8 cellular contexts compared by ENCODE assay signal in the genomic region with DNA sequence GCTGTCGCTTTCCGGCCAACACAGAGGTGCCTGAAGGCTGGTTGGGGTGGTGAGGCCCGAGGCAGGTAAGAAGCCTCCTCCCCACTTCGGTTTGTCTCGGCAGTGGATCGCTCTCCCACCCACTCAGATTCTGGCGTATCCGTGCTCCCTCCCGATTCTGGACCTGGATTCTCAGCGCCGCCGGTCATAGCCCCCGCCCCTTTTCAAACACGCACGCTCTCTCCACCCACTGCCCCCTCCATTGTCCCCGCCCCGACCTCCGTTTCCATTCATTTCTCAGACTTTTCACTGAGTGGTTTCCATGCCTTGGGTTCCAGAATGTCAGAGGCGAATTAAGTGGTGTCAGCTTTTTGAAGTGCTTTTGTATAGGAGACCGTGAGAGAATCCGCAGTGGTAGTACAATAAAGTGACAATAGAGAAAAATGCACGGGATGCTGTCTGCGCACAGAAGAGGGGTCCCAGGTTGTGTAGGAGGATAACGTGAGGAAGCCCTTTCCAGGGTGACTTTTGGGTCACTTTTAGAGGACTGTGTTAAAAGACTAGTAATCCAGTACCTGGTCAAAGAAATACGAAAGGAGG. TPM values are rescaled to one million over a fixed set of nuclear protein-coding genes. Genes with fewer than 3 reads are reported as not detected.
DNase-seq lines count a peak whose midpoint lies in the region; ATAC-seq and TF ChIP-seq lines count a peak whose summit lies in the region.

A gene (plus strand): TSS at position 4 of the 579 bp plus-strand sequence. CDS start 21,221 bp downstream, outside the sequence.

- H3K36me3 Mint-ChIP-seq in activated naive CD4-positive, alpha-beta T cell treated with anti-CD3 and anti-CD28 coated beads for 36 hours (ENCODE audit: low read depth) = no peaks in the 10 kb centered on the region
- no peaks in the 10 kb centered on the region for H3K36me3 Mint-ChIP-seq in nephron progenitor cell (ENCODE audit: low read depth)

- H3K4me3 ChIP-seq in epithelial cell of proximal tubule (ENCODE audit: low read depth, low read length) = peak within 1 kb of the TSS; percentile 84

- H3K4me1 Mint-ChIP-seq in activated naive CD4-positive, alpha-beta T cell treated with anti-CD3 and anti-CD28 coated beads for 36 hours (ENCODE audit: low read depth) = peaks cover 29% of the 10 kb centered on the region
- peaks cover 51% of the 10 kb centered on the region for H3K4me1 Mint-ChIP-seq in nephron progenitor cell

- DNase-seq in activated naive CD4-positive, alpha-beta T cell treated with anti-CD3 and anti-CD28 coated beads for 36 hours = no peak
- no peak for DNase-seq in activated naive CD4-positive, alpha-beta T cell treated with anti-CD3 and anti-CD28 coated beads, Interleukin-2, amount 50 U/mL, for 16 hours
- DNase-seq in SKM-1 (lab: John Stamatoyannopoulos, UW; ENCODE audit: unreplicated experiment) (peak; percentile 91), epithelial cell of proximal tubule (ENCODE audit: low read depth) (no peak), nephron progenitor cell (peak; percentile 75), NCI-H128 (lab: John Stamatoyannopoulos, UW; ENCODE audit: unreplicated experiment) (no peak)
- no peak for DNase-seq in activated effector memory CD4-positive, alpha-beta T cell treated with Interleukin-2 at 50 U/mL for 16 hours

- TF ChIP-seq CTCF in epithelial cell of proximal tubule (conservative IDR thresholded peaks at IDR 0.05; ENCODE audit: low read depth, low read length) = no peak
- TF ChIP-seq CTCF in nephron progenitor cell (IDR thresholded peaks at IDR 0.05) = no peak

- H3K27me3 Mint-ChIP-seq in activated naive CD4-positive, alpha-beta T cell treated with anti-CD3 and anti-CD28 coated beads for 36 hours (ENCODE audit: low read depth) = no peaks in the 10 kb centered on the region
- H3K27me3 Mint-ChIP-seq in nephron progenitor cell (ENCODE audit: low read depth, poor library complexity) = peaks cover 7% of the 10 kb centered on the region

- H3K9me3 Mint-ChIP-seq in activated naive CD4-positive, alpha-beta T cell treated with anti-CD3 and anti-CD28 coated beads for 36 hours = no peaks in the 10 kb centered on the region
- no peaks in the 10 kb centered on the region for H3K9me3 Mint-ChIP-seq in nephron progenitor cell

- intact Hi-C loops in activated naive CD4-positive, alpha-beta T cell treated with anti-CD3 and anti-CD28 coated beads for 36 hours (cut with micrococcal nuclease) = loop anchor here (1.0 to 10.0 kb wide), 6 partner anchors 110 to 1516 kb away; a partner anchor contains a TSS

- peak within 1 kb of the TSS; percentile 95 for H3K4me3 Mint-ChIP-seq in activated naive CD4-positive, alpha-beta T cell treated with anti-CD3 and anti-CD28 coated beads for 36 hours
- H3K4me3 Mint-ChIP-seq in nephron progenitor cell = peak within 1 kb of the TSS; percentile 97

- CTCF ChIA-PET in activated naive CD4-positive, alpha-beta T cell treated with anti-CD3 and anti-CD28 coated beads for 36 hours (lab: Charles Lee) = interaction anchor here (0.6 kb wide), 2 partner anchors 166 to 394 kb away, joined by 3 to 4 read pairs; no protein-coding TSS in a partner anchor

- peak; percentile 25 for ATAC-seq in HG02884 (IDR thresholded peaks at IDR 0.05; ENCODE audit: unreplicated experiment)

- peak within 1 kb of the TSS; percentile 97 for H3K27ac Mint-ChIP-seq in activated naive CD4-positive, alpha-beta T cell treated with anti-CD3 and anti-CD28 coated beads for 36 hours
- peak within 1 kb of the TSS; percentile 97 for H3K27ac Mint-ChIP-seq in nephron progenitor cell

RNA-seq across cellular contexts. Expression of the gene that starts here (rescaled TPM):
- 1 to 10 TPM; 2.0 TPM for total RNA-seq in activated naive CD4-positive, alpha-beta T cell treated with anti-CD3 and anti-CD28 coated beads for 36 hours
- total RNA-seq in epithelial cell of proximal tubule = 1.2 and 1.6 TPM in 2 replicates

Comparison
In these comparisons a context has a peak if more than half of its experiments do, and no peak if none do; other contexts are left out.
1. DNase-seq: peak in SKM-1 (single experiment) and nephron progenitor cell (single experiment); none in activated naive CD4-positive, alpha-beta T cell treated with anti-CD3 and anti-CD28 coated beads for 36 hours (single experiment), activated naive CD4-positive, alpha-beta T cell treated with anti-CD3 and anti-CD28 coated beads, Interleukin-2, amount 50 U/mL, for 16 hours (single experiment), epithelial cell of proximal tubule (single experiment), NCI-H128 (single experiment) and activated effector memory CD4-positive, alpha-beta T cell treated with Interleukin-2 at 50 U/mL for 16 hours (single experiment).